In genomic region chr6:155197947-155198346, GRCh38 we compare ENCODE assay signal across 30 cellular contexts.
"Had no signal": no experiment of that assay in that cellular context is flagged by ENCODE, and none has a peak within 500 bp of the region (broad histone marks: within the 10 kb centered on the region; RNA-seq: fewer than 3 reads in every experiment).

No MANE protein-coding gene starts in this region.

- DNase-seq: activated B cell treated with CpG ODN at 0.5 μM for 24 hours; activated CD4-positive, alpha-beta memory T cell treated with anti-CD3 and anti-CD28 coated beads, Interleukin-2, amount 10 ng/mL, durations not matched to agents 7 days and 5 days; activated CD4-positive, alpha-beta T cell treated with anti-CD3 and anti-CD28 coated beads for 48 hours; activated CD4-positive, CD25-positive, alpha-beta regulatory T cell treated with anti-CD3 and anti-CD28 coated beads, Interleukin-2, amount 50 U/mL, for 72 hours; activated CD8-positive, alpha-beta memory T cell treated with anti-CD3 and anti-CD28 coated beads for 24 hours; activated CD8-positive, alpha-beta memory T cell treated with anti-CD3 and anti-CD28 coated beads, Interleukin-2, amount 10 ng/mL, durations not matched to agents 7 days and 5 days; activated CD8-positive, alpha-beta memory T cell treated with anti-CD3 and anti-CD28 coated beads, Interleukin-2, amount 50 U/mL, for 48 hours; activated effector memory CD4-positive, alpha-beta T cell treated with Interleukin-2 at 50 U/mL for 16 hours; activated naive CD4-positive, alpha-beta T cell treated with anti-CD3 and anti-CD28 coated beads, Interleukin-2, amount 10 ng/mL, durations not matched to agents 7 days and 5 days; activated naive CD8-positive, alpha-beta T cell treated with anti-CD3 and anti-CD28 coated beads, Interleukin-2, amount 50 U/mL, for 24 hours; activated T-cell treated with anti-CD3 and anti-CD28 coated beads, Interleukin-2, amount 50 U/mL, for 48 hours; anterior cingulate cortex; brain microvascular endothelial cell; central memory CD4-positive, alpha-beta T cell; NCI-H1092 treated with DMSO at 0.1 percent for 48 hours; NCI-H1417; NCI-H146; NCI-H187; NCI-H2029 treated with DMSO at 0.1 percent for 48 hours; NCI-H2107; NCI-H2171; NCI-H446; NCI-H510A treated with DMSO at 0.1 percent for 48 hours; NK-92 treated with Interleukin-12 subunit alpha and Interleukin-12 subunit beta, amount 100 ng/mL, for 24 hours; OCI-M1; SHP77; SJCRH30 had no signal

- ATAC-seq: activated CD8-positive, alpha-beta memory T cell treated with anti-CD3 and anti-CD28 coated beads, Interleukin-2, amount 10 ng/mL, durations not matched to agents 7 days and 5 days; activated naive CD8-positive, alpha-beta T cell treated with anti-CD3 and anti-CD28 coated beads, Interleukin-2, amount 50 U/mL, for 24 hours had no signal

- H3K4me3 ChIP-seq: SJCRH30, SK-N-MC had no signal

- FAIRE-seq: colon had no signal

- H3K27ac ChIP-seq: brain microvascular endothelial cell, SJCRH30, SK-N-MC, VCaP had no signal

- H3K36me3 ChIP-seq: brain microvascular endothelial cell had no signal

- H3K9me3 ChIP-seq: SJCRH30 had no signal

- H3K27me3 ChIP-seq: brain microvascular endothelial cell, SJCRH30 had no signal
